Comparison of ENCODE assay signal across 1 cellular context in the genomic region with DNA sequence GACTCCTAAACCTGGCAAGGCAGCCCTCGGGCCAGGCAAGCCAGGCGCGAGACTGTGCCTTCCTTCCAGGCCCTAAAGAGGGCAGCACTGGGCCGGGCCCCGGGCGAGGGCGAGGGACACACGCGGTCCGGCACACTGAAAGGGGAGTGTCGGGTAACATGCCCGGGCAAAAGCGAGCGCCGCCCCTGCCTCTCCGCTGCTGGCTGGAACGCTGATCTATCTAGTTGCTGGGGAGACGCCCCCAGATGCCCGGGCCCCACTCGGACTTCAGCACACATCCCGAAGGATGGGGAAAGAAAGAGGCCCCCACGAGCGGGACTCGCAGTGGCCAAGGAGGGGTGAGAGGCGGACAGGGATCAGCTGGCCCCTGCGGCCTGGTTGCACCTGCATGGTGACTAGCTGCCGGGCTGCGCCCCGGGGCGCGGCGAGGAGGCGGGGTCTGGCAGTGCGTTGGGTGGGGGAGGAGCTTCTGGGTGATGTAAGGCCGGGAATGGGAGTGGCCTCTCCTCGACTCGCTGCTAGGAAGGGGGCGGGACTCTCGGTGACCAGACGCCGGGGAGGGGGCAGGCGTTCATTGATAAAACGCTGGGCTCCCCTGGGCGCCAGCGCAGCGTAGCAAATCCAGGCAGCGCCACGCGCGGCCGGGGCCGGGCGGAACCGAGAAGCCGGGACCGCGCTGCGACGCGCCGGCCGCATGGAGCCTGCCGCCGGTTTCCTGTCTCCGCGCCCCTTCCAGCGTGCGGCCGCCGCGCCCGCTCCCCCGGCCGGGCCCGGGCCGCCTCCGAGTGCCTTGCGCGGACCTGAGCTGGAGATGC.
A peak's percentile ranks its signal among the peaks of the same experiment; 100 is the strongest.
TF ChIP-seq lines count a peak whose summit lies in the region.

TSS of gene PLK3 (plus strand) at position 608 of the 815 bp plus-strand sequence. CDS start at position 695, 87 bp downstream.

TF ChIP-seq in HepG2, 621 proteins besides CTCF, POLR2A, EP300 and RAD21 (continued from another document and continues in another):
- no peak for TF ChIP-seq ZHX1 (CRISPR knock-in tag; IDR thresholded peaks at IDR 0.05; ENCODE audit: low read depth)
- TF ChIP-seq SKIL (CRISPR knock-in tag; IDR thresholded peaks at IDR 0.05; ENCODE audit: borderline replicate concordance), result peak; percentile 82; the same call in 1 of the 2 replicates
- TF ChIP-seq GABPB1 (CRISPR knock-in tag; IDR thresholded peaks at IDR 0.05), result peak; percentile 70; the same call in 1 of the 2 replicates
- TF ChIP-seq NR1H2 (CRISPR knock-in tag; IDR thresholded peaks at IDR 0.05; ENCODE audit: borderline replicate concordance, low read depth), result no peak
- TF ChIP-seq KAT8 (CRISPR knock-in tag; IDR thresholded peaks at IDR 0.05), result peak; percentile 78; the same call in 1 of the 2 replicates
- TF ChIP-seq WIZ (CRISPR knock-in tag; IDR thresholded peaks at IDR 0.05), result no peak
- peak; percentile 82 for TF ChIP-seq ZBTB34 (CRISPR knock-in tag; IDR thresholded peaks at IDR 0.05)
- TF ChIP-seq TMF1 (CRISPR knock-in tag; IDR thresholded peaks at IDR 0.05; ENCODE audit: low read depth), result no peak
- peak; percentile 59; the same call in 1 of the 2 replicates for TF ChIP-seq NAIF1 (CRISPR knock-in tag; IDR thresholded peaks at IDR 0.05; ENCODE audit: borderline replicate concordance)
- no peak for TF ChIP-seq KLF13 (CRISPR knock-in tag; IDR thresholded peaks at IDR 0.05)
- TF ChIP-seq ZSCAN29 (CRISPR knock-in tag; conservative IDR thresholded peaks at IDR 0.05), result peak; percentile 87; the same call in 1 of the 2 replicates
- TF ChIP-seq ATF1 (CRISPR knock-in tag; IDR thresholded peaks at IDR 0.05), result 0 out of 2 replicates have a peak, but pooled peaks have one; percentile 27
- 0 out of 2 replicates have a peak, but pooled peaks have one; percentile 63 for TF ChIP-seq GTF2F1 (IDR thresholded peaks at IDR 0.05; ENCODE audit: low read length)
- TF ChIP-seq, protein P1, sequence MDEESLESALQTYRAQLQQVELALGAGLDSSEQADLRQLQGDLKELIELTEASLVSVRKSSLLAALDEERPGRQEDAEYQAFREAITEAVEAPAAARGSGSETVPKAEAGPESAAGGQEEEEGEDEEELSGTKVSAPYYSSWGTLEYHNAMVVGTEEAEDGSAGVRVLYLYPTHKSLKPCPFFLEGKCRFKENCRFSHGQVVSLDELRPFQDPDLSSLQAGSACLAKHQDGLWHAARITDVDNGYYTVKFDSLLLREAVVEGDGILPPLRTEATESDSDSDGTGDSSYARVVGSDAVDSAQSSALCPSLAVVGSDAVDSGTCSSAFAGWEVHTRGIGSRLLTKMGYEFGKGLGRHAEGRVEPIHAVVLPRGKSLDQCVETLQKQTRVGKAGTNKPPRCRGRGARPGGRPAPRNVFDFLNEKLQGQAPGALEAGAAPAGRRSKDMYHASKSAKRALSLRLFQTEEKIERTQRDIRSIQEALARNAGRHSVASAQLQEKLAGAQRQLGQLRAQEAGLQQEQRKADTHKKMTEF (CRISPR knock-in tag; IDR thresholded peaks at IDR 0.05), result peak; percentile 95
- TF ChIP-seq MBD4 (IDR thresholded peaks at IDR 0.05; ENCODE audit: borderline replicate concordance, low read length), result no peak
- no peak; the same call in none of the 2 replicates for TF ChIP-seq ATF7-NPFF (CRISPR knock-in tag; IDR thresholded peaks at IDR 0.05; ENCODE audit: low read depth)
- TF ChIP-seq ZNF180 (CRISPR knock-in tag; IDR thresholded peaks at IDR 0.05; ENCODE audit: borderline replicate concordance, low read depth), result no peak
- TF ChIP-seq KLF9 (CRISPR knock-in tag; IDR thresholded peaks at IDR 0.05; ENCODE audit: low read depth), result peak; percentile 36; the same call in 1 of the 2 replicates
- TF ChIP-seq ZNF10 (CRISPR knock-in tag; IDR thresholded peaks at IDR 0.05; ENCODE audit: borderline replicate concordance, low read depth), result no peak
- TF ChIP-seq SIX1 (CRISPR knock-in tag; IDR thresholded peaks at IDR 0.05; ENCODE audit: borderline replicate concordance), result peak; percentile 78
- no peak for TF ChIP-seq THYN1 (CRISPR knock-in tag; IDR thresholded peaks at IDR 0.05; ENCODE audit: borderline replicate concordance, low read depth)
- no peak; the same call in none of the 2 replicates for TF ChIP-seq CREB1 (IDR thresholded peaks at IDR 0.05)
- no peak for TF ChIP-seq CREB1 (CRISPR knock-in tag; IDR thresholded peaks at IDR 0.05)
- TF ChIP-seq FLYWCH1 (CRISPR knock-in tag; IDR thresholded peaks at IDR 0.05), result peak; percentile 14; the same call in 1 of the 2 replicates
- TF ChIP-seq, protein P2, sequence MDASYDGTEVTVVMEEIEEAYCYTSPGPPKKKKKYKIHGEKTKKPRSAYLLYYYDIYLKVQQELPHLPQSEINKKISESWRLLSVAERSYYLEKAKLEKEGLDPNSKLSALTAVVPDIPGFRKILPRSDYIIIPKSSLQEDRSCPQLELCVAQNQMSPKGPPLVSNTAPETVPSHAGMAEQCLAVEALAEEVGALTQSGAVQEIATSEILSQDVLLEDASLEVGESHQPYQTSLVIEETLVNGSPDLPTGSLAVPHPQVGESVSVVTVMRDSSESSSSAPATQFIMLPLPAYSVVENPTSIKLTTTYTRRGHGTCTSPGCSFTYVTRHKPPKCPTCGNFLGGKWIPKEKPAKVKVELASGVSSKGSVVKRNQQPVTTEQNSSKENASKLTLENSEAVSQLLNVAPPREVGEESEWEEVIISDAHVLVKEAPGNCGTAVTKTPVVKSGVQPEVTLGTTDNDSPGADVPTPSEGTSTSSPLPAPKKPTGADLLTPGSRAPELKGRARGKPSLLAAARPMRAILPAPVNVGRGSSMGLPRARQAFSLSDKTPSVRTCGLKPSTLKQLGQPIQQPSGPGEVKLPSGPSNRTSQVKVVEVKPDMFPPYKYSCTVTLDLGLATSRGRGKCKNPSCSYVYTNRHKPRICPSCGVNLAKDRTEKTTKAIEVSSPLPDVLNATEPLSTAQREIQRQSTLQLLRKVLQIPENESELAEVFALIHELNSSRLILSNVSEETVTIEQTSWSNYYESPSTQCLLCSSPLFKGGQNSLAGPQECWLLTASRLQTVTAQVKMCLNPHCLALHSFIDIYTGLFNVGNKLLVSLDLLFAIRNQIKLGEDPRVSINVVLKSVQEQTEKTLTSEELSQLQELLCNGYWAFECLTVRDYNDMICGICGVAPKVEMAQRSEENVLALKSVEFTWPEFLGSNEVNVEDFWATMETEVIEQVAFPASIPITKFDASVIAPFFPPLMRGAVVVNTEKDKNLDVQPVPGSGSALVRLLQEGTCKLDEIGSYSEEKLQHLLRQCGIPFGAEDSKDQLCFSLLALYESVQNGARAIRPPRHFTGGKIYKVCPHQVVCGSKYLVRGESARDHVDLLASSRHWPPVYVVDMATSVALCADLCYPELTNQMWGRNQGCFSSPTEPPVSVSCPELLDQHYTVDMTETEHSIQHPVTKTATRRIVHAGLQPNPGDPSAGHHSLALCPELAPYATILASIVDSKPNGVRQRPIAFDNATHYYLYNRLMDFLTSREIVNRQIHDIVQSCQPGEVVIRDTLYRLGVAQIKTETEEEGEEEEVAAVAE (CRISPR knock-in tag; IDR thresholded peaks at IDR 0.05; ENCODE audit: borderline replicate concordance), result peak; percentile 57; the same call in 1 of the 2 replicates
- no peak for TF ChIP-seq NFRKB (IDR thresholded peaks at IDR 0.05)
- TF ChIP-seq, protein P3, sequence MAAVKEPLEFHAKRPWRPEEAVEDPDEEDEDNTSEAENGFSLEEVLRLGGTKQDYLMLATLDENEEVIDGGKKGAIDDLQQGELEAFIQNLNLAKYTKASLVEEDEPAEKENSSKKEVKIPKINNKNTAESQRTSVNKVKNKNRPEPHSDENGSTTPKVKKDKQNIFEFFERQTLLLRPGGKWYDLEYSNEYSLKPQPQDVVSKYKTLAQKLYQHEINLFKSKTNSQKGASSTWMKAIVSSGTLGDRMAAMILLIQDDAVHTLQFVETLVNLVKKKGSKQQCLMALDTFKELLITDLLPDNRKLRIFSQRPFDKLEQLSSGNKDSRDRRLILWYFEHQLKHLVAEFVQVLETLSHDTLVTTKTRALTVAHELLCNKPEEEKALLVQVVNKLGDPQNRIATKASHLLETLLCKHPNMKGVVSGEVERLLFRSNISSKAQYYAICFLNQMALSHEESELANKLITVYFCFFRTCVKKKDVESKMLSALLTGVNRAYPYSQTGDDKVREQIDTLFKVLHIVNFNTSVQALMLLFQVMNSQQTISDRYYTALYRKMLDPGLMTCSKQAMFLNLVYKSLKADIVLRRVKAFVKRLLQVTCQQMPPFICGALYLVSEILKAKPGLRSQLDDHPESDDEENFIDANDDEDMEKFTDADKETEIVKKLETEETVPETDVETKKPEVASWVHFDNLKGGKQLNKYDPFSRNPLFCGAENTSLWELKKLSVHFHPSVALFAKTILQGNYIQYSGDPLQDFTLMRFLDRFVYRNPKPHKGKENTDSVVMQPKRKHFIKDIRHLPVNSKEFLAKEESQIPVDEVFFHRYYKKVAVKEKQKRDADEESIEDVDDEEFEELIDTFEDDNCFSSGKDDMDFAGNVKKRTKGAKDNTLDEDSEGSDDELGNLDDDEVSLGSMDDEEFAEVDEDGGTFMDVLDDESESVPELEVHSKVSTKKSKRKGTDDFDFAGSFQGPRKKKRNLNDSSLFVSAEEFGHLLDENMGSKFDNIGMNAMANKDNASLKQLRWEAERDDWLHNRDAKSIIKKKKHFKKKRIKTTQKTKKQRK (IDR thresholded peaks at IDR 0.05; ENCODE audit: low read length), result no peak
- peak; percentile 96 for TF ChIP-seq ZNF605 (CRISPR knock-in tag; IDR thresholded peaks at IDR 0.05)
- TF ChIP-seq ZNF354B (CRISPR knock-in tag; IDR thresholded peaks at IDR 0.05), result no peak
- TF ChIP-seq TEAD3 (CRISPR knock-in tag; optimal IDR thresholded peaks at IDR 0.05; ENCODE audit: borderline replicate concordance), result peak; percentile 70
- no peak for TF ChIP-seq PCBP2 (optimal IDR thresholded peaks at IDR 0.05; ENCODE audit: low read depth, low read length, poor library complexity, severe bottlenecking)
- TF ChIP-seq NBN (conservative IDR thresholded peaks at IDR 0.05), result no peak
- no peak for TF ChIP-seq SALL2 (CRISPR knock-in tag; IDR thresholded peaks at IDR 0.05)
- TF ChIP-seq, protein P4, sequence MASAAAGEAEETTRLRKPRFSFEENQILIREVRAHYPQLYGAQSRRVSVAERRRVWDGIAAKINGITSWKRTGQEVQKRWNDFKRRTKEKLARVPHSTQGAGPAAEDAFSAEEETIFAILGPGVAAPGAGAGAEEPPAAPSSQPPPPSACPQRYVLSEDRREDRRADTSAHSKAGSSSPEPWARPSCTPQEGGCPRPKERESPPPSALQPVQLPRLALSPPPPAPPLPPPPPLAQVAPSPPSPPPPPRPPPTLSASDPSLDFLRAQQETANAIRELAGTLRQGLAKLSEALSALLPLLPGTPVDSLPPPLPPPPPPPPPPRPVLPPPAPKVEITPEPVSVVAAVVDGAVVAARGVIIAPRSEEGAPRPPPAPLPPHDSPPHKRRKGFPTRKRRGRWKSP (CRISPR knock-in tag; IDR thresholded peaks at IDR 0.05), result no peak; the same call in none of the 2 replicates
- TF ChIP-seq MATR3 (CRISPR knock-in tag; IDR thresholded peaks at IDR 0.05), result no peak
- TF ChIP-seq CHD2 (IDR thresholded peaks at IDR 0.05; ENCODE audit: low read depth, low read length), result no peak
- no peak for TF ChIP-seq HMGA1 (CRISPR knock-in tag; conservative IDR thresholded peaks at IDR 0.05)
- TF ChIP-seq RELA (CRISPR knock-in tag; IDR thresholded peaks at IDR 0.05), result peak; percentile 53; the same call in 1 of the 2 replicates
- peak; percentile 64; the same call in 1 of the 2 replicates for TF ChIP-seq CSRNP1 (CRISPR knock-in tag; IDR thresholded peaks at IDR 0.05)
